ENCODE assay signal across 9 cellular contexts in the genomic region with DNA sequence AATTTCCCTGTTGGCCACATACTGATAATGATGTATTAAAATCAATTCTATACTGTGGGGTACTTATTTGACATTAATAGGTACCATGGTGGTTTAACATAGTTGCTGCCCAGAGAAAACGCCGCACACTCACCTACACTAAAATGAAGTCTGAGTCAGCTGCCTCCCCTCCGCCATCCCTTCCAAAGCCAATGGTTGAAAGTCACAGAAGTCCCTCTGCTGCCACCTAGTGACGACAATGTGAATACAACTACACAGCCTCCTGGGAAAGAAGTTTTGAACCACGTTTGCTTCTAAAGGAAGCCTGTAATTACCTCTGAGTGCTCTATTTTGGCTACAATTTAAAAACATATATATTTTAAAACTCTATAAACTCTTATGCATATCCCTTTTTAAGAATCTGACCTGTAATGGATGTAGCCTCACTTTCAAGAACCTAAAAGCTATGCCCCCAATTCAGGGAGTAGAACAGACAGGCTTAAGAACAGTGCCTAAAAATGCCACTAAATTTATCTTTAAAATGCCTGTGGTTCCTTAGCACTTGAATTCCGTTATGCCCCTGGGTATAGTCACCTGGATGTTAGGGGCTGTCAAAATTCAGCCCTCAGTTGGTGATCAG. TPM values are rescaled to one million over a fixed set of nuclear protein-coding genes. Genes with fewer than 3 reads are reported as not detected.
DNase-seq lines count a peak whose midpoint lies in the region; ATAC-seq, FAIRE-seq and TF ChIP-seq lines count a peak whose summit lies in the region.
"Had no signal": no experiment of that assay in that cellular context is flagged by ENCODE, and none has a peak within 500 bp of the region (broad histone marks: within the 10 kb centered on the region; RNA-seq: fewer than 3 reads in every experiment).

No MANE protein-coding gene starts in this region.

- H3K4me3 Mint-ChIP-seq in activated naive CD4-positive, alpha-beta T cell treated with anti-CD3 and anti-CD28 coated beads, Interleukin-2, amount 10 ng/mL, durations not matched to agents 7 days and 5 days: no peak overlapping the region
- no peak overlapping the region for H3K4me3 Mint-ChIP-seq in glutamatergic neuron (ENCODE audit: unreplicated experiment)
- H3K4me3 Mint-ChIP-seq: dendritic cell treated with granulocyte-macrophage colony-stimulating factor and Interleukin-4, amounts not matched to agents 40 ng/mL and 50 ng/mL, for 4 days had no signal

- peaks cover 21% of the 10 kb centered on the region for H3K27me3 Mint-ChIP-seq in activated naive CD4-positive, alpha-beta T cell treated with anti-CD3 and anti-CD28 coated beads, Interleukin-2, amount 10 ng/mL, durations not matched to agents 7 days and 5 days
- H3K27me3 Mint-ChIP-seq in glutamatergic neuron (ENCODE audit: unreplicated experiment): no peaks in the 10 kb centered on the region

- no peaks in the 10 kb centered on the region for H3K9me3 Mint-ChIP-seq in activated naive CD4-positive, alpha-beta T cell treated with anti-CD3 and anti-CD28 coated beads, Interleukin-2, amount 10 ng/mL, durations not matched to agents 7 days and 5 days
- H3K9me3 Mint-ChIP-seq in glutamatergic neuron (ENCODE audit: unreplicated experiment): peaks cover 7% of the 10 kb centered on the region
- H3K9me3 Mint-ChIP-seq: dendritic cell treated with granulocyte-macrophage colony-stimulating factor and Interleukin-4, amounts not matched to agents 40 ng/mL and 50 ng/mL, for 4 days had no signal

- TF ChIP-seq CTCF in glutamatergic neuron (IDR thresholded peaks at IDR 0.05; ENCODE audit: partially characterized antibody, unreplicated experiment): peak; percentile 95

- CTCF ChIA-PET in activated naive CD4-positive, alpha-beta T cell treated with anti-CD3 and anti-CD28 coated beads, Interleukin-2, amount 10 ng/mL, durations not matched to agents 7 days and 5 days (lab: Charles Lee): interaction anchor here (0.7 to 3.5 kb wide), 18 partner anchors 9 to 421 kb away, joined by 3 to 29 read pairs (median 4); partner anchors contain the start of gene FAM50B

- no peak overlapping the region for H3K27ac Mint-ChIP-seq in activated naive CD4-positive, alpha-beta T cell treated with anti-CD3 and anti-CD28 coated beads, Interleukin-2, amount 10 ng/mL, durations not matched to agents 7 days and 5 days
- no peak overlapping the region for H3K27ac Mint-ChIP-seq in glutamatergic neuron (ENCODE audit: unreplicated experiment)
- H3K27ac Mint-ChIP-seq: dendritic cell treated with granulocyte-macrophage colony-stimulating factor and Interleukin-4, amounts not matched to agents 40 ng/mL and 50 ng/mL, for 4 days had no signal

- DNase-seq in DMS53 treated with DMSO at 0.1 percent for 48 hours (lab: John Stamatoyannopoulos, UW; ENCODE audit: unreplicated experiment) (peak; percentile 68), H54 (ENCODE audit: insufficient read length, low spot score) (peak; percentile 67), NCI-H1105 treated with DMSO at 0.1 percent for 48 hours (lab: John Stamatoyannopoulos, UW) (peak; percentile 81), glutamatergic neuron (peak; percentile 67), posterior vena cava (ENCODE audit: low spot score) (peak; percentile 84), ureter (ENCODE audit: low spot score) (peak; percentile 85)
- DNase-seq in activated naive CD4-positive, alpha-beta T cell treated with anti-CD3 and anti-CD28 coated beads, Interleukin-2, amount 10 ng/mL, durations not matched to agents 7 days and 5 days: peak; percentile 86

- ATAC-seq in SK-N-SH treated with all-trans-retinoic acid at 6 μM for 48 hours: peak; percentile 98

- intact Hi-C loops in posterior vena cava (cut with DNase I): loop anchor here in 1 of 2 donors (10.0 kb wide), 1 partner anchor 91 kb away; no protein-coding TSS in a partner anchor

- FAIRE-seq in H54 (lab: Jason Lieb, UNC): peak; percentile 97

- peaks cover 5% of the 10 kb centered on the region for H3K4me1 Mint-ChIP-seq in activated naive CD4-positive, alpha-beta T cell treated with anti-CD3 and anti-CD28 coated beads, Interleukin-2, amount 10 ng/mL, durations not matched to agents 7 days and 5 days
- peaks cover 13% of the 10 kb centered on the region for H3K4me1 Mint-ChIP-seq in glutamatergic neuron (ENCODE audit: low read depth, unreplicated experiment)

- H3K36me3 Mint-ChIP-seq in activated naive CD4-positive, alpha-beta T cell treated with anti-CD3 and anti-CD28 coated beads, Interleukin-2, amount 10 ng/mL, durations not matched to agents 7 days and 5 days: no peaks in the 10 kb centered on the region
- H3K36me3 Mint-ChIP-seq in glutamatergic neuron (ENCODE audit: unreplicated experiment): no peaks in the 10 kb centered on the region

- TF ChIP-seq POLR2A in H54 (IDR thresholded peaks at IDR 0.05; ENCODE audit: low read depth, low read length): no peak

TF ChIP-seq in SK-N-SH treated with all-trans-retinoic acid at 6 μM for 48 hours, 23 proteins besides CTCF, POLR2A, EP300 and RAD21 (continues in another document):
- TF ChIP-seq ZNF8 (CRISPR knock-in tag; IDR thresholded peaks at IDR 0.05) (no peak), BACH2 (CRISPR knock-in tag; IDR thresholded peaks at IDR 0.05; ENCODE audit: borderline replicate concordance) (no peak), PATZ1 (CRISPR knock-in tag; IDR thresholded peaks at IDR 0.05; ENCODE audit: borderline replicate concordance) (no peak), PPARA (CRISPR knock-in tag; IDR thresholded peaks at IDR 0.05; ENCODE audit: borderline replicate concordance) (no peak), ISL1 (CRISPR knock-in tag; IDR thresholded peaks at IDR 0.05) (no peak), ARNTL (CRISPR knock-in tag; IDR thresholded peaks at IDR 0.05; ENCODE audit: borderline replicate concordance, low read depth) (no peak)
- TF ChIP-seq, protein P1, sequence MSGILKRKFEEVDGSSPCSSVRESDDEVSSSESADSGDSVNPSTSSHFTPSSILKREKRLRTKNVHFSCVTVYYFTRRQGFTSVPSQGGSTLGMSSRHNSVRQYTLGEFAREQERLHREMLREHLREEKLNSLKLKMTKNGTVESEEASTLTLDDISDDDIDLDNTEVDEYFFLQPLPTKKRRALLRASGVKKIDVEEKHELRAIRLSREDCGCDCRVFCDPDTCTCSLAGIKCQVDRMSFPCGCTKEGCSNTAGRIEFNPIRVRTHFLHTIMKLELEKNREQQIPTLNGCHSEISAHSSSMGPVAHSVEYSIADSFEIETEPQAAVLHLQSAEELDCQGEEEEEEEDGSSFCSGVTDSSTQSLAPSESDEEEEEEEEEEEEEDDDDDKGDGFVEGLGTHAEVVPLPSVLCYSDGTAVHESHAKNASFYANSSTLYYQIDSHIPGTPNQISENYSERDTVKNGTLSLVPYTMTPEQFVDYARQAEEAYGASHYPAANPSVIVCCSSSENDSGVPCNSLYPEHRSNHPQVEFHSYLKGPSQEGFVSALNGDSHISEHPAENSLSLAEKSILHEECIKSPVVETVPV (CRISPR knock-in tag; IDR thresholded peaks at IDR 0.05): no peak
- TF ChIP-seq, protein P2, sequence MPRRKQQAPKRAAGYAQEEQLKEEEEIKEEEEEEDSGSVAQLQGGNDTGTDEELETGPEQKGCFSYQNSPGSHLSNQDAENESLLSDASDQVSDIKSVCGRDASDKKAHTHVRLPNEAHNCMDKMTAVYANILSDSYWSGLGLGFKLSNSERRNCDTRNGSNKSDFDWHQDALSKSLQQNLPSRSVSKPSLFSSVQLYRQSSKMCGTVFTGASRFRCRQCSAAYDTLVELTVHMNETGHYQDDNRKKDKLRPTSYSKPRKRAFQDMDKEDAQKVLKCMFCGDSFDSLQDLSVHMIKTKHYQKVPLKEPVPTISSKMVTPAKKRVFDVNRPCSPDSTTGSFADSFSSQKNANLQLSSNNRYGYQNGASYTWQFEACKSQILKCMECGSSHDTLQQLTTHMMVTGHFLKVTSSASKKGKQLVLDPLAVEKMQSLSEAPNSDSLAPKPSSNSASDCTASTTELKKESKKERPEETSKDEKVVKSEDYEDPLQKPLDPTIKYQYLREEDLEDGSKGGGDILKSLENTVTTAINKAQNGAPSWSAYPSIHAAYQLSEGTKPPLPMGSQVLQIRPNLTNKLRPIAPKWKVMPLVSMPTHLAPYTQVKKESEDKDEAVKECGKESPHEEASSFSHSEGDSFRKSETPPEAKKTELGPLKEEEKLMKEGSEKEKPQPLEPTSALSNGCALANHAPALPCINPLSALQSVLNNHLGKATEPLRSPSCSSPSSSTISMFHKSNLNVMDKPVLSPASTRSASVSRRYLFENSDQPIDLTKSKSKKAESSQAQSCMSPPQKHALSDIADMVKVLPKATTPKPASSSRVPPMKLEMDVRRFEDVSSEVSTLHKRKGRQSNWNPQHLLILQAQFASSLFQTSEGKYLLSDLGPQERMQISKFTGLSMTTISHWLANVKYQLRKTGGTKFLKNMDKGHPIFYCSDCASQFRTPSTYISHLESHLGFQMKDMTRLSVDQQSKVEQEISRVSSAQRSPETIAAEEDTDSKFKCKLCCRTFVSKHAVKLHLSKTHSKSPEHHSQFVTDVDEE (CRISPR knock-in tag; IDR thresholded peaks at IDR 0.05): no peak

RNA-seq across cellular contexts. Expression of gene ECI2, which starts 20.6 kb away (rescaled TPM):
- total RNA-seq in glutamatergic neuron (ENCODE audit: unreplicated experiment) (18.7 TPM), posterior vena cava (10 to 100 TPM; 33.7 to 33.9 TPM), ureter (25.4 TPM)

Comparison
In these comparisons a context has a peak if more than half of its experiments do, and no peak if none do; other contexts are left out.
1. Peak in every context shown above with its lines: DNase-seq and ATAC-seq.